In the genomic region with DNA sequence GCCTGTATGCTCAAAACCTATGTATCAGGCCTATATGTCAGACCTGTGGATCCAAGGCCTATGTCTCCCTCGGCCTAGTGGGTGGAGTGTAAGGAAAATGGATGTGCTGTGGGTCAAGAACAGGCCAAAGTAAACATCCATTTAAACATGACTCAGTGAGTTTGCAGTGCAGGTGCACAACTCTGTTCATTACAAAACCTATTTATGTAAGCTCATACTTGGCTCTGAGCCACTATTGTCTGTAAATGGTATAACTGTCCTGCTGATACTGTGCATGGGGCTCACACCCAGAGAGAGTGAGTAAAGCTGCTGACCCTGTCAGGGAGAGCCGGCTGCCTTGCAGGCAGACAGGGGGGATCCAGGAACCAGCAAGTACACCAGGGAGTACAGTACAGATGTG, we compare ENCODE assay signal across 13 cellular contexts.
DNase-seq lines count a peak whose midpoint lies in the region; ATAC-seq and TF ChIP-seq lines count a peak whose summit lies in the region.
"Had no signal": no experiment of that assay in that cellular context is flagged by ENCODE, and none has a peak within 500 bp of the region (broad histone marks: within the 10 kb centered on the region; RNA-seq: fewer than 3 reads in every experiment).

No MANE protein-coding gene starts in this region.

- no peak overlapping the region for H3K14ac ChIP-seq in trophoblast cell (ENCODE audit: low read length)

- no peaks in the 10 kb centered on the region for H3K79me2 ChIP-seq in trophoblast cell (ENCODE audit: control insufficient read depth, insufficient read depth, low read length, poor library complexity)

- no peak overlapping the region for H3K23ac ChIP-seq in trophoblast cell (ENCODE audit: low read length)

- no peaks in the 10 kb centered on the region for H3K4me1 ChIP-seq in trophoblast cell (ENCODE audit: control insufficient read depth in 1 of 2, insufficient read depth in 2 of 2, low read length in 2 of 2)

- peaks cover 16% of the 10 kb centered on the region for H3K9me3 Mint-ChIP-seq in WTC11

- no peaks in the 10 kb centered on the region for H3K36me3 ChIP-seq in trophoblast cell (ENCODE audit: control insufficient read depth in 1 of 2, insufficient read depth in 2 of 2, low read length in 2 of 2)
- H3K36me3 ChIP-seq: WERI-Rb-1 had no signal

- H3K4me1 Mint-ChIP-seq in WTC11, result no peaks in the 10 kb centered on the region
- H3K4me1 Mint-ChIP-seq: neural crest cell; stimulated activated memory B cell treated with anti-CD40 and anti-IgM and Interleukin-4, amounts not matched to agents 10 μg/mL and 1 μg/mL and 100 μg/mL, for 72 hours had no signal

- H2BK12ac ChIP-seq in trophoblast cell (ENCODE audit: low read length), result no peak overlapping the region

- no peak for TF ChIP-seq CTCF in WTC11 (IDR thresholded peaks at IDR 0.05)

- no CpG with 5 or more reads among the region's 2 CpGs for WGBS in trophoblast cell (ENCODE audit: extremely low coverage, insufficient coverage, insufficient read length)

- peaks cover 9% of the 10 kb centered on the region for H3K9me3 ChIP-seq in trophoblast cell (ENCODE audit: insufficient read depth, low read depth, low read length)

- no peak overlapping the region for H2AK5ac ChIP-seq in trophoblast cell (ENCODE audit: low read length)

- H3K27me3 Mint-ChIP-seq in WTC11 (ENCODE audit: low read depth), result no peaks in the 10 kb centered on the region
- H3K27me3 Mint-ChIP-seq: stimulated activated memory B cell treated with anti-CD40 and anti-IgM and Interleukin-4, amounts not matched to agents 10 μg/mL and 1 μg/mL and 100 μg/mL, for 72 hours had no signal

- H4K91ac ChIP-seq in trophoblast cell (ENCODE audit: low read depth, low read length), result no peak overlapping the region

- no peak overlapping the region for H2BK5ac ChIP-seq in trophoblast cell (ENCODE audit: low read depth, low read length, poor library complexity)

- POLR2A ChIA-PET in WTC11 (lab: Charles Lee), result no interaction called here

- no peak overlapping the region for H3K4ac ChIP-seq in trophoblast cell (ENCODE audit: low read depth, low read length)

- CTCF ChIA-PET in WTC11 (lab: Charles Lee), result no interaction called here

- no peak overlapping the region for H3K4me2 ChIP-seq in trophoblast cell (ENCODE audit: low read length)

- no peak for ATAC-seq in GM18861 (IDR thresholded peaks at IDR 0.05; ENCODE audit: unreplicated experiment)
- no peak for ATAC-seq in GM21447 (IDR thresholded peaks at IDR 0.05; ENCODE audit: unreplicated experiment)
- ATAC-seq in WTC11, result no peak
- ATAC-seq: stimulated activated memory B cell treated with anti-CD40 and anti-IgM and Interleukin-4, amounts not matched to agents 10 μg/mL and 1 μg/mL and 100 μg/mL, for 72 hours had no signal

- H2AFZ ChIP-seq in trophoblast cell (ENCODE audit: insufficient read depth, low read length, poor library complexity), result no peak overlapping the region

- H4K8ac ChIP-seq in trophoblast cell (ENCODE audit: low read depth, low read length), result no peak overlapping the region

- no peak overlapping the region for H3K18ac ChIP-seq in trophoblast cell (ENCODE audit: low read length)

- no peak overlapping the region for H3K4me3 Mint-ChIP-seq in WTC11
- H3K4me3 Mint-ChIP-seq: neural crest cell; stimulated activated memory B cell treated with anti-CD40 and anti-IgM and Interleukin-4, amounts not matched to agents 10 μg/mL and 1 μg/mL and 100 μg/mL, for 72 hours had no signal

- H2BK120ac ChIP-seq in trophoblast cell (ENCODE audit: insufficient read depth, low read length, poor library complexity), result no peak overlapping the region

- H4K12ac ChIP-seq in trophoblast cell (ENCODE audit: low read depth, low read length), result no peak overlapping the region

- H3K27me3 ChIP-seq in trophoblast cell (ENCODE audit: insufficient read depth, low read length), result no peaks in the 10 kb centered on the region

- H3K79me1 ChIP-seq in trophoblast cell (ENCODE audit: low read length), result no peaks in the 10 kb centered on the region

- no peak overlapping the region for H3K9ac ChIP-seq in trophoblast cell (ENCODE audit: low read length)

- H3K27ac ChIP-seq in trophoblast cell (ENCODE audit: low read depth, low read length), result no peak overlapping the region
- H3K27ac ChIP-seq: WERI-Rb-1 had no signal

- H3K4me3 ChIP-seq in trophoblast cell (ENCODE audit: low read depth, low read length), result peak overlapping the region; percentile 39

- DNase-seq in HPDE6-E6E7 (ENCODE audit: extremely low spot score) (peak; percentile 13), NCI-H510A treated with DMSO at 0.1 percent for 48 hours (lab: John Stamatoyannopoulos, UW) (peak; percentile 72), dermis blood vessel endothelial cell (peak; percentile 98), trophoblast cell (no peak), WTC11 (ENCODE audit: low spot score) (no peak)
- DNase-seq in activated CD4-positive, CD25-positive, alpha-beta regulatory T cell (lab: John Stamatoyannopoulos, UW), result no peak
- DNase-seq: anterior cingulate cortex, NCI-H187, WERI-Rb-1 had no signal

- peaks cover 6% of the 10 kb centered on the region; the same call in 1 of the 2 replicates for H3K36me3 Mint-ChIP-seq in WTC11
- H3K36me3 Mint-ChIP-seq: stimulated activated memory B cell treated with anti-CD40 and anti-IgM and Interleukin-4, amounts not matched to agents 10 μg/mL and 1 μg/mL and 100 μg/mL, for 72 hours had no signal

- H3K27ac Mint-ChIP-seq in WTC11, result no peak overlapping the region
- H3K27ac Mint-ChIP-seq: stimulated activated memory B cell treated with anti-CD40 and anti-IgM and Interleukin-4, amounts not matched to agents 10 μg/mL and 1 μg/mL and 100 μg/mL, for 72 hours had no signal

TF ChIP-seq in WTC11, 78 proteins besides CTCF, POLR2A, EP300 and RAD21 (continues in another document):
- TF ChIP-seq, protein P1, sequence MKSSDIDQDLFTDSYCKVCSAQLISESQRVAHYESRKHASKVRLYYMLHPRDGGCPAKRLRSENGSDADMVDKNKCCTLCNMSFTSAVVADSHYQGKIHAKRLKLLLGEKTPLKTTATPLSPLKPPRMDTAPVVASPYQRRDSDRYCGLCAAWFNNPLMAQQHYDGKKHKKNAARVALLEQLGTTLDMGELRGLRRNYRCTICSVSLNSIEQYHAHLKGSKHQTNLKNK (CRISPR knock-in tag; IDR thresholded peaks at IDR 0.05), result no peak
- TF ChIP-seq, protein P2, sequence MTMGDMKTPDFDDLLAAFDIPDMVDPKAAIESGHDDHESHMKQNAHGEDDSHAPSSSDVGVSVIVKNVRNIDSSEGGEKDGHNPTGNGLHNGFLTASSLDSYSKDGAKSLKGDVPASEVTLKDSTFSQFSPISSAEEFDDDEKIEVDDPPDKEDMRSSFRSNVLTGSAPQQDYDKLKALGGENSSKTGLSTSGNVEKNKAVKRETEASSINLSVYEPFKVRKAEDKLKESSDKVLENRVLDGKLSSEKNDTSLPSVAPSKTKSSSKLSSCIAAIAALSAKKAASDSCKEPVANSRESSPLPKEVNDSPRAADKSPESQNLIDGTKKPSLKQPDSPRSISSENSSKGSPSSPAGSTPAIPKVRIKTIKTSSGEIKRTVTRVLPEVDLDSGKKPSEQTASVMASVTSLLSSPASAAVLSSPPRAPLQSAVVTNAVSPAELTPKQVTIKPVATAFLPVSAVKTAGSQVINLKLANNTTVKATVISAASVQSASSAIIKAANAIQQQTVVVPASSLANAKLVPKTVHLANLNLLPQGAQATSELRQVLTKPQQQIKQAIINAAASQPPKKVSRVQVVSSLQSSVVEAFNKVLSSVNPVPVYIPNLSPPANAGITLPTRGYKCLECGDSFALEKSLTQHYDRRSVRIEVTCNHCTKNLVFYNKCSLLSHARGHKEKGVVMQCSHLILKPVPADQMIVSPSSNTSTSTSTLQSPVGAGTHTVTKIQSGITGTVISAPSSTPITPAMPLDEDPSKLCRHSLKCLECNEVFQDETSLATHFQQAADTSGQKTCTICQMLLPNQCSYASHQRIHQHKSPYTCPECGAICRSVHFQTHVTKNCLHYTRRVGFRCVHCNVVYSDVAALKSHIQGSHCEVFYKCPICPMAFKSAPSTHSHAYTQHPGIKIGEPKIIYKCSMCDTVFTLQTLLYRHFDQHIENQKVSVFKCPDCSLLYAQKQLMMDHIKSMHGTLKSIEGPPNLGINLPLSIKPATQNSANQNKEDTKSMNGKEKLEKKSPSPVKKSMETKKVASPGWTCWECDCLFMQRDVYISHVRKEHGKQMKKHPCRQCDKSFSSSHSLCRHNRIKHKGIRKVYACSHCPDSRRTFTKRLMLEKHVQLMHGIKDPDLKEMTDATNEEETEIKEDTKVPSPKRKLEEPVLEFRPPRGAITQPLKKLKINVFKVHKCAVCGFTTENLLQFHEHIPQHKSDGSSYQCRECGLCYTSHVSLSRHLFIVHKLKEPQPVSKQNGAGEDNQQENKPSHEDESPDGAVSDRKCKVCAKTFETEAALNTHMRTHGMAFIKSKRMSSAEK (CRISPR knock-in tag; IDR thresholded peaks at IDR 0.05; ENCODE audit: borderline replicate concordance), result no peak
- TF ChIP-seq, protein P3, sequence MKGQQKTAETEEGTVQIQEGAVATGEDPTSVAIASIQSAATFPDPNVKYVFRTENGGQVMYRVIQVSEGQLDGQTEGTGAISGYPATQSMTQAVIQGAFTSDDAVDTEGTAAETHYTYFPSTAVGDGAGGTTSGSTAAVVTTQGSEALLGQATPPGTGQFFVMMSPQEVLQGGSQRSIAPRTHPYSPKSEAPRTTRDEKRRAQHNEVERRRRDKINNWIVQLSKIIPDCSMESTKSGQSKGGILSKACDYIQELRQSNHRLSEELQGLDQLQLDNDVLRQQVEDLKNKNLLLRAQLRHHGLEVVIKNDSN (CRISPR knock-in tag; IDR thresholded peaks at IDR 0.05), result no peak
- TF ChIP-seq ZNF232 (CRISPR knock-in tag; IDR thresholded peaks at IDR 0.05), result no peak
- no peak for TF ChIP-seq GTF2I (CRISPR knock-in tag; conservative IDR thresholded peaks at IDR 0.05)
- TF ChIP-seq ATF1 (CRISPR knock-in tag; IDR thresholded peaks at IDR 0.05), result no peak

Comparison
In these comparisons a context has a peak if more than half of its experiments do, and no peak if none do; other contexts are left out.
1. DNase-seq: peak in HPDE6-E6E7 (single experiment), NCI-H510A treated with DMSO at 0.1 percent for 48 hours (single experiment) and dermis blood vessel endothelial cell (single experiment); none in trophoblast cell (0 of 2), activated CD4-positive, CD25-positive, alpha-beta regulatory T cell (0 of 4) and WTC11 (single experiment).